ENCODE assay signal across 1 cellular context in genomic region chr3:183447206-183448001, GRCh38.
TF ChIP-seq lines count a peak whose summit lies in the region.

No MANE protein-coding gene starts in this region.

TF ChIP-seq in HepG2, 621 proteins besides CTCF, POLR2A, EP300 and RAD21 (continued from another document and continues in another):
- peak; percentile 28; the same call in 1 of the 2 replicates for TF ChIP-seq ZNF362 (CRISPR knock-in tag; IDR thresholded peaks at IDR 0.05; ENCODE audit: borderline replicate concordance)
- peak; percentile 73; the same call in 1 of the 2 replicates for TF ChIP-seq ZNF335 (CRISPR knock-in tag; IDR thresholded peaks at IDR 0.05)
- TF ChIP-seq ZNF441 (CRISPR knock-in tag; IDR thresholded peaks at IDR 0.05; ENCODE audit: borderline replicate concordance) = peak; percentile 40; the same call in 1 of the 2 replicates
- TF ChIP-seq ZNF333 (CRISPR knock-in tag; IDR thresholded peaks at IDR 0.05; ENCODE audit: borderline replicate concordance) = peak; percentile 94
- no peak for TF ChIP-seq NPAS2 (CRISPR knock-in tag; IDR thresholded peaks at IDR 0.05; ENCODE audit: borderline replicate concordance)
- TF ChIP-seq ZSCAN12 (CRISPR knock-in tag; IDR thresholded peaks at IDR 0.05) = 0 out of 2 replicates have a peak, but pooled peaks have one; percentile 67
- no peak for TF ChIP-seq ATM (IDR thresholded peaks at IDR 0.05; ENCODE audit: borderline replicate concordance)
- peak; percentile 64; the same call in 1 of the 2 replicates for TF ChIP-seq FOXO1 (CRISPR knock-in tag; IDR thresholded peaks at IDR 0.05)
- peak; percentile 64; the same call in 1 of the 2 replicates for TF ChIP-seq ZMYM2 (CRISPR knock-in tag; IDR thresholded peaks at IDR 0.05)
- TF ChIP-seq ADNP (CRISPR knock-in tag; IDR thresholded peaks at IDR 0.05) = no peak
- TF ChIP-seq ZNF883 (CRISPR knock-in tag; IDR thresholded peaks at IDR 0.05; ENCODE audit: not compliant biosample characterization) = peak; percentile 76
- TF ChIP-seq ZNF776 (CRISPR knock-in tag; IDR thresholded peaks at IDR 0.05) = peak; percentile 94
- no peak for TF ChIP-seq DDIT3 (CRISPR knock-in tag; IDR thresholded peaks at IDR 0.05)
- TF ChIP-seq ZNF430 (CRISPR knock-in tag; IDR thresholded peaks at IDR 0.05) = peak; percentile 77; the same call in 1 of the 2 replicates
- peak; percentile 93 for TF ChIP-seq ZFX (CRISPR knock-in tag; IDR thresholded peaks at IDR 0.05; ENCODE audit: low read depth)
- no peak for TF ChIP-seq ZXDC (CRISPR knock-in tag; IDR thresholded peaks at IDR 0.05)
- TF ChIP-seq ZNF616 (CRISPR knock-in tag; IDR thresholded peaks at IDR 0.05; ENCODE audit: low read depth) = peak; percentile 84; the same call in 1 of the 2 replicates
- peak; percentile 23; the same call in 1 of the 2 replicates for TF ChIP-seq ZHX2 (IDR thresholded peaks at IDR 0.05; ENCODE audit: low read depth)
- TF ChIP-seq ZHX2 (CRISPR knock-in tag; IDR thresholded peaks at IDR 0.05; ENCODE audit: borderline replicate concordance) = 0 out of 2 replicates have a peak, but pooled peaks have one; percentile 55
- peak; percentile 84; the same call in 1 of the 2 replicates for TF ChIP-seq CBFB (CRISPR knock-in tag; IDR thresholded peaks at IDR 0.05)
- TF ChIP-seq ETV6 (CRISPR knock-in tag; conservative IDR thresholded peaks at IDR 0.05) = peak; percentile 93
- peak; percentile 89 for TF ChIP-seq TBX2 (CRISPR knock-in tag; IDR thresholded peaks at IDR 0.05; ENCODE audit: borderline replicate concordance)
- no peak; the same call in 1 of the 2 replicates for TF ChIP-seq HNF4A (CRISPR knock-in tag; IDR thresholded peaks at IDR 0.05)
- no peak; the same call in 1 of the 2 replicates for TF ChIP-seq RFX1 (IDR thresholded peaks at IDR 0.05)
- peak; percentile 87; the same call in 1 of the 2 replicates for TF ChIP-seq THAP9 (CRISPR knock-in tag; IDR thresholded peaks at IDR 0.05; ENCODE audit: borderline replicate concordance)
- 0 out of 2 replicates have a peak, but pooled peaks have one; percentile 41 for TF ChIP-seq ZBTB3 (CRISPR knock-in tag; IDR thresholded peaks at IDR 0.05; ENCODE audit: borderline replicate concordance, low read depth)
- TF ChIP-seq SP140L (CRISPR knock-in tag; IDR thresholded peaks at IDR 0.05; ENCODE audit: borderline replicate concordance) = 0 out of 2 replicates have a peak, but pooled peaks have one; percentile 36
- peak; percentile 95 for TF ChIP-seq HOXA3 (CRISPR knock-in tag; IDR thresholded peaks at IDR 0.05)
- peak; percentile 91 for TF ChIP-seq YEATS2 (CRISPR knock-in tag; IDR thresholded peaks at IDR 0.05; ENCODE audit: borderline replicate concordance)
- peak; percentile 95 for TF ChIP-seq SP4 (CRISPR knock-in tag; IDR thresholded peaks at IDR 0.05)
- TF ChIP-seq HMGXB4 (CRISPR knock-in tag; IDR thresholded peaks at IDR 0.05; ENCODE audit: borderline replicate concordance in 1 of 2, low read depth in 1 of 2) = peak; percentile 94 to 96
- no peak for TF ChIP-seq ESRRA (CRISPR knock-in tag; IDR thresholded peaks at IDR 0.05; ENCODE audit: low read depth)
- peak; percentile 70; the same call in 1 of the 2 replicates for TF ChIP-seq ZNF850 (CRISPR knock-in tag; conservative IDR thresholded peaks at IDR 0.05)
- peak; percentile 60 for TF ChIP-seq ZNF777 (CRISPR knock-in tag; IDR thresholded peaks at IDR 0.05)
- TF ChIP-seq NR2C2 (CRISPR knock-in tag; IDR thresholded peaks at IDR 0.05; ENCODE audit: borderline replicate concordance) = peak; percentile 78
- TF ChIP-seq PHF20 (CRISPR knock-in tag; IDR thresholded peaks at IDR 0.05) = peak; percentile 74
- peak; percentile 92; the same call in 1 of the 2 replicates for TF ChIP-seq LBX2 (CRISPR knock-in tag; IDR thresholded peaks at IDR 0.05; ENCODE audit: borderline replicate concordance)
- TF ChIP-seq ZFAT (CRISPR knock-in tag; conservative IDR thresholded peaks at IDR 0.05) = no peak
- TF ChIP-seq SNRNP70 (IDR thresholded peaks at IDR 0.05; ENCODE audit: low read depth, low read length) = no peak
- peak; percentile 66; the same call in 1 of the 2 replicates for TF ChIP-seq ZNF317 (CRISPR knock-in tag; IDR thresholded peaks at IDR 0.05)
- peak; percentile 69; the same call in 1 of the 2 replicates for TF ChIP-seq HIVEP1 (CRISPR knock-in tag; IDR thresholded peaks at IDR 0.05)
- no peak for TF ChIP-seq ZKSCAN1 (IDR thresholded peaks at IDR 0.05; ENCODE audit: low read length)
- peak; percentile 60; the same call in 1 of the 2 replicates for TF ChIP-seq ZNF678 (CRISPR knock-in tag; IDR thresholded peaks at IDR 0.05)
- peak; percentile 78; the same call in 1 of the 2 replicates for TF ChIP-seq ZSCAN31 (CRISPR knock-in tag; IDR thresholded peaks at IDR 0.05; ENCODE audit: low read depth)
- TF ChIP-seq PATZ1 (CRISPR knock-in tag; IDR thresholded peaks at IDR 0.05) = no peak; the same call in 1 of the 2 replicates
- TF ChIP-seq ZNF382 (CRISPR knock-in tag; IDR thresholded peaks at IDR 0.05; ENCODE audit: borderline replicate concordance) = no peak
- TF ChIP-seq CBX5 (CRISPR knock-in tag; IDR thresholded peaks at IDR 0.05; ENCODE audit: borderline replicate concordance) = peak; percentile 92
- TF ChIP-seq ZNF496 (CRISPR knock-in tag; IDR thresholded peaks at IDR 0.05; ENCODE audit: insufficient replicate concordance) = no peak
- TF ChIP-seq MEF2D (CRISPR knock-in tag; IDR thresholded peaks at IDR 0.05) = peak; percentile 76
